In the genomic region with DNA sequence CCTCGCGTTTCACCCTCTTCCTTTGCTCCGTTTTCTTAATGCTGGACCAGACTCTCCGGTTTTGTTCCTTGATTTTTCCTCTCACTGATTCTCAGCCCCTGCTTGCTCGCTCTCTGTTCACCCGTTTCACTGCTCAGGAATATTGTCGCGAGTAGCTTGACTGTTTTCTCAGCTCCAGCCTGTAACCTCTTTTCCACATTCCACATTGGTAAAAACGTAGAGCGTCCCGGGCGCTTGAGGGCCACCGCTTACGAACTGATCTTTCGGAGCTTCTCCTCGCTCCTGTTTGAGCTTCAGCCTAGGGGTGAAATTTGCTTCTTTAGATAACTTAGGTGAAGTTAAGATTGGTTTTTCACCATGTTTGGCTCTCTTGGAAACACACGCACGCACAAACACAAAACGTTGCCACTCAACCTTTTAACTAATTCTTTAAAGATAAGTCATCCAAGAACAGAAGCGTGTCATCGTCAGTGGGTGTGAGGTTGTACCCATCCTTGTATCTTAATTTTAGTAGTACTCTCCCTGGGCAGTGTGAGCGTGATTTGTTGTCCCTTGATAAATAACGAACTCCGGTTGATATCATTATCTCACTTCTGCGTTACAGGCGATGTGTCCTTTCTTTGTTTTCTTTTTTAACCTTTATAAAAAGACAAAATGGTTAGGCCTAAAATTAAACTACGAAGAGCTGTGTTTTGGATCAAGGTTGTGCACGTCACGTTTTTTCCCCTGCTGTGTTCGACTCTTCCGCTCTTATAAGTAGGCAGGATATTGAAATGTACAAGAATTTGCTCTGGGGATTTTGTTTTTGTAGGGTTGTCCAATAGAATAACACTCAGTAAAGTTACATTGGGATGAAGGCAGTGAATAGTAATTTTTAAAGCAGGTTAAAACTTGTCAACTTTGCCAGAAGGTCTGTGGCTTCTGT, we compare ENCODE assay signal across 8 cellular contexts. TPM values are rescaled to one million over a fixed set of nuclear protein-coding genes. Genes with fewer than 3 reads are reported as not detected.
DNase-seq lines count a peak whose midpoint lies in the region.

No MANE protein-coding gene starts in this region.

- no peaks in the 10 kb centered on the region for H3K36me3 ChIP-seq in HUES6 (ENCODE audit: control insufficient read depth, insufficient read depth, low read length)

- peaks cover 9% of the 10 kb centered on the region; the same call in 1 of the 2 replicates for H3K4me1 ChIP-seq in HUES6 (ENCODE audit: control insufficient read depth, insufficient read depth, low read length)

- peak overlapping the region; percentile 92 for H3K9ac ChIP-seq in HUES6 (ENCODE audit: low read length)

- DNase-seq in SKM-1 treated with dmso at 0.1 percent for 144 hours (lab: John Stamatoyannopoulos, UW; ENCODE audit: unreplicated experiment) = peak; percentile 53
- no peak for DNase-seq in SKM-1 (lab: John Stamatoyannopoulos, UW; ENCODE audit: unreplicated experiment)
- DNase-seq in T-helper 1 cell = peak in 3 of 5 donors; percentile 9 to 57 (median 22)
- DNase-seq in cerebellum (ENCODE audit: low spot score) = peak; percentile 27
- DNase-seq in kidney glomerular epithelial cell (lab: John Stamatoyannopoulos, UW) = peak; percentile 72
- DNase-seq in stimulated activated CD4-positive, alpha-beta T cell treated with anti-CD3 and anti-CD28 coated beads, Interleukin-12 subunit alpha, Interleukin-12 subunit beta, amount 100 ng/mL, for 48 hours (ENCODE audit: low read depth in 2 of 3, low spot score in 1 of 3) = peak; percentile 13 to 20 (median 16)
- no peak for DNase-seq in posterior vena cava (ENCODE audit: low spot score)

- intact Hi-C loops in posterior vena cava (cut with DNase I) = no loop called here

- H3K9me3 ChIP-seq in HUES6 (ENCODE audit: control insufficient read depth, insufficient read depth, low read depth, low read length) = no peaks in the 10 kb centered on the region

- peak overlapping the region; percentile 79 for H3K4me3 ChIP-seq in HUES6 (ENCODE audit: low read depth, low read length)

- H3K27me3 ChIP-seq in HUES6 (ENCODE audit: control insufficient read depth, insufficient read depth, low read length) = no peaks in the 10 kb centered on the region

- H3K27ac ChIP-seq in HUES6 (ENCODE audit: low read depth, low read length) = peak overlapping the region; percentile 95

RNA-seq across cellular contexts. Expression of a gene that starts 1.1 kb away (rescaled TPM):
- total RNA-seq in cerebellum (38.3 TPM), posterior vena cava (10 to 100 TPM; 39.7 to 57.9 TPM)

RNA-seq across cellular contexts. Expression of a gene that starts 28.6 kb away (rescaled TPM):
- total RNA-seq in cerebellum = 27.7 TPM
- total RNA-seq in posterior vena cava = 10 to 100 TPM; 23.9 to 24.1 TPM

RNA-seq across cellular contexts. Expression of a gene that starts 28.7 kb away (rescaled TPM):
- 8.0 TPM for total RNA-seq in cerebellum
- 1 to 10 TPM in 1 of 2 donors, under 1 TPM in 1; 0.69 to 1.3 TPM for total RNA-seq in posterior vena cava

Comparison
In these comparisons a context has a peak if more than half of its experiments do, and no peak if none do; other contexts are left out.
1. DNase-seq: peak in SKM-1 treated with dmso at 0.1 percent for 144 hours (single experiment), T-helper 1 cell (3 of 5), cerebellum (single experiment), kidney glomerular epithelial cell (single experiment) and stimulated activated CD4-positive, alpha-beta T cell treated with anti-CD3 and anti-CD28 coated beads, Interleukin-12 subunit alpha, Interleukin-12 subunit beta, amount 100 ng/mL, for 48 hours (3 of 3); none in SKM-1 (single experiment) and posterior vena cava (single experiment).